24 cellular contexts compared by ENCODE assay signal in the genomic region with DNA sequence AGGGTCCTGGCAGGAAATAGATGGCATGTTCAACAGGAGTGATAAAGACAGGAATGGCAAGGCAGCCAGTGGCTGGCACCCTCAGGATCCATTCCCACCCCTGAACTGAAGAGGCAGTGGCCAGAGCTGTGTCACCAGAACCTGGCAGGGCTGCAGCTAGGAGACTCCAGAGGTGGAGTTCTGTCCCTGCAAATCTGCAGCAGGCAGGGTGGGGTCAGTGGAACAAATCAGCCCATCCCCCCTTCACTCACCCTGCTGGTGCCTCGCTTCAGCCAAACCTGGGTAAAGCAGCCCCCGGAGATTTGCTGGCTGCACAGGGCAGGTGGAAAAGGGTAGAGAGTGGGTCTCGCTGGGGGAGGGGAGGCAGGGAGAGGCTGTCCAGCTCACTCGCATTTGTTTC. TPM values are rescaled to one million over a fixed set of nuclear protein-coding genes. Genes with fewer than 3 reads are reported as not detected.
DNase-seq lines count a peak whose midpoint lies in the region; ATAC-seq and TF ChIP-seq lines count a peak whose summit lies in the region.
"Had no signal": no experiment of that assay in that cellular context is flagged by ENCODE, and none has a peak within 500 bp of the region (broad histone marks: within the 10 kb centered on the region; RNA-seq: fewer than 3 reads in every experiment).

No MANE protein-coding gene starts in this region.

- intact Hi-C loops in HCT116 (cut with micrococcal nuclease) (no loop called here), spleen (cut with DNase I; ENCODE audit: low total_unique reads) (no loop called here), left lung (cut with DNase I) (no loop called here)

- no peak overlapping the region for H2AFZ ChIP-seq in HCT116 (ENCODE audit: low read depth, low read length, poor library complexity, severe bottlenecking)

- H3K4me1 ChIP-seq in CD8-positive, alpha-beta memory T cell (ENCODE audit: insufficient read depth, low read length), result peaks cover 81% of the 10 kb centered on the region
- H3K4me1 ChIP-seq in HCT116 (ENCODE audit: control insufficient read depth in 1 of 2, insufficient read depth in 2 of 2, low read length in 2 of 2) (no peaks in the 10 kb centered on the region), spleen (peaks cover 49 to 100% (median 95%) of the 10 kb centered on the region in 6 donors), left lung (peaks cover 3 to 50% of the 10 kb centered on the region in 2 donors)
- H3K4me1 ChIP-seq: sigmoid colon had no signal

- H3K4me2 ChIP-seq in HCT116 (ENCODE audit: low read length), result no peak overlapping the region

- H3K9me3 Mint-ChIP-seq in CD8-positive, alpha-beta memory T cell, result peaks cover 0 to 4% (median 0%) of the 10 kb centered on the region in 5 donors
- peaks cover 7% of the 10 kb centered on the region for H3K9me3 Mint-ChIP-seq in chondrocyte (ENCODE audit: low read depth)

- TF ChIP-seq POLR2A in HCT116 (IDR thresholded peaks at IDR 0.05; ENCODE audit: borderline replicate concordance, extremely low read depth, insufficient read depth, insufficient read length), result no peak
- no peak for TF ChIP-seq POLR2A in spleen (IDR thresholded peaks at IDR 0.05)

- TF ChIP-seq RAD21 in HCT116 (IDR thresholded peaks at IDR 0.05; ENCODE audit: low read depth), result no peak

- H3K27ac Mint-ChIP-seq in CD8-positive, alpha-beta memory T cell, result peak overlapping the region in 5 of 8 donors; percentile 45 to 94 (median 70)
- H3K27ac Mint-ChIP-seq in chondrocyte (ENCODE audit: unreplicated experiment), result no peak overlapping the region

- no peak overlapping the region for H3K27ac ChIP-seq in CD8-positive, alpha-beta memory T cell (ENCODE audit: low read depth, low read length)
- H3K27ac ChIP-seq in HCT116 (ENCODE audit: low read depth, low read length) (no peak overlapping the region), spleen (peak overlapping the region in 7 of 8 donors; percentile 1 to 96 (median 93)), left lung (no peak overlapping the region)
- H3K27ac ChIP-seq: breast epithelium, gastroesophageal sphincter, RWPE1, sigmoid colon, vagina had no signal

- no peak overlapping the region for H3K9ac ChIP-seq in HCT116 (ENCODE audit: low read length)

- peaks cover 12 to 38% (median 14%) of the 10 kb centered on the region in 3 donors for H3K36me3 Mint-ChIP-seq in CD8-positive, alpha-beta memory T cell
- peaks cover 4% of the 10 kb centered on the region for H3K36me3 Mint-ChIP-seq in chondrocyte (ENCODE audit: low read depth)

- H3K4me3 ChIP-seq in CD8-positive, alpha-beta memory T cell (ENCODE audit: low read length), result no peak overlapping the region
- H3K4me3 ChIP-seq in HCT116 (replicated peaks in 1 of 2; ENCODE audit: low read depth in 1 of 2, low read length in 2 of 2), result no peak overlapping the region
- H3K4me3 ChIP-seq in spleen, result no peak overlapping the region
- no peak overlapping the region for H3K4me3 ChIP-seq in left lung
- H3K4me3 ChIP-seq: breast epithelium, gastroesophageal sphincter, sigmoid colon, vagina had no signal

- H3K27me3 ChIP-seq in CD8-positive, alpha-beta memory T cell (ENCODE audit: insufficient read depth, low read length, poor library complexity, severe bottlenecking), result no peaks in the 10 kb centered on the region
- H3K27me3 ChIP-seq in HCT116 (ENCODE audit: insufficient read depth, low read length), result no peaks in the 10 kb centered on the region
- no peaks in the 10 kb centered on the region for H3K27me3 ChIP-seq in spleen (replicated peaks in 1 of 7)
- H3K27me3 ChIP-seq in left lung, result no peaks in the 10 kb centered on the region
- H3K27me3 ChIP-seq: breast epithelium, vagina had no signal

- no peaks in the 10 kb centered on the region for H3K27me3 Mint-ChIP-seq in CD8-positive, alpha-beta memory T cell
- peaks cover 22% of the 10 kb centered on the region for H3K27me3 Mint-ChIP-seq in chondrocyte (ENCODE audit: low read depth)
- H3K27me3 Mint-ChIP-seq: activated CD4-positive, alpha-beta T cell treated with anti-CD3 and anti-CD28 coated beads, Interleukin-2, amount 10 ng/mL, durations not matched to agents 7 days and 5 days had no signal

- 66 to 92% (median 81%) methylated on average over 4 of the region's 4 CpGs for WGBS in spleen, 5 donors

- no TSS peak for BruUV-seq in HCT116 (replicated peaks; lab: Mats Ljungman, UMichigan)

- no peaks in the 10 kb centered on the region for H3K9me3 ChIP-seq in CD8-positive, alpha-beta memory T cell (ENCODE audit: low read length)
- H3K9me3 ChIP-seq in HCT116 (ENCODE audit: control insufficient read depth in 1 of 2, insufficient read depth in 1 of 2, low read depth in 1 of 2, low read length in 2 of 2) (no peaks in the 10 kb centered on the region), spleen (peaks cover 0 to 9% (median 3%) of the 10 kb centered on the region in 8 donors), left lung (peaks cover 0 to 5% of the 10 kb centered on the region in 2 donors)
- H3K9me3 ChIP-seq: sigmoid colon, vagina had no signal

- RAD21 ChIA-PET in HCT116 (lab: Charles Lee; ENCODE audit: low non-redundant PET in 1 of 2, low total read pairs in 2 of 2, uncharacterized antibody in 2 of 2, unreplicated experiment in 2 of 2), result no interaction called here

- peak overlapping the region in 2 of 7 donors; percentile 7 to 42 for H3K4me3 Mint-ChIP-seq in CD8-positive, alpha-beta memory T cell
- H3K4me3 Mint-ChIP-seq in chondrocyte (ENCODE audit: unreplicated experiment), result no peak overlapping the region
- H3K4me3 Mint-ChIP-seq: activated CD4-positive, alpha-beta T cell treated with anti-CD3 and anti-CD28 coated beads, Interleukin-2, amount 10 ng/mL, durations not matched to agents 7 days and 5 days; activated T-helper 1 cell treated with anti-CD3 and anti-CD28 coated beads, Interleukin-12 subunit alpha, Interleukin-12 subunit beta, Interleukin-2, Interleukin-4 antibody, amounts not matched to agents 30 ng/mL and 10 ng/mL and 1 ng/mL, durations not matched to agents 14 hours and 24 hours and 36 hours had no signal

- no peaks in the 10 kb centered on the region for H3K79me2 ChIP-seq in HCT116 (ENCODE audit: insufficient read depth, low read length)

- H3K36me3 ChIP-seq in CD8-positive, alpha-beta memory T cell (ENCODE audit: insufficient read depth, low read length), result peaks cover 12% of the 10 kb centered on the region
- H3K36me3 ChIP-seq in HCT116 (ENCODE audit: control insufficient read depth in 1 of 2, insufficient read depth in 2 of 2, low read length in 2 of 2), result no peaks in the 10 kb centered on the region
- peaks cover 0 to 66% (median 12%) of the 10 kb centered on the region in 6 donors for H3K36me3 ChIP-seq in spleen
- peaks cover 0 to 4% of the 10 kb centered on the region in 2 donors for H3K36me3 ChIP-seq in left lung
- H3K36me3 ChIP-seq: breast epithelium, gastroesophageal sphincter, sigmoid colon, vagina had no signal

- no peaks in the 10 kb centered on the region for H4K20me1 ChIP-seq in HCT116 (ENCODE audit: insufficient read depth)

- no peak for DNase-seq in CD8-positive, alpha-beta memory T cell
- DNase-seq in HCT116 (ENCODE audit: low read depth, low spot score), result no peak
- DNase-seq in chondrocyte (ENCODE audit: low spot score), result peak; percentile 39
- peak; percentile 66 for DNase-seq in spleen
- no peak for DNase-seq in left lung
- no peak for DNase-seq in NOMO-1 (lab: John Stamatoyannopoulos, UW; ENCODE audit: unreplicated experiment in 2 of 2)
- DNase-seq in NCI-H2227 (lab: John Stamatoyannopoulos, UW; ENCODE audit: unreplicated experiment), result no peak
- DNase-seq: activated CD4-positive, alpha-beta T cell treated with anti-CD3 and anti-CD28 coated beads, Interleukin-2, amount 10 ng/mL, durations not matched to agents 7 days and 5 days; AML-193; DMS 273 treated with DMSO at 0.1 percent for 48 hours; NCI-H1436; sigmoid colon; stimulated activated CD4-positive, alpha-beta T cell treated with anti-CD3 and anti-CD28 coated beads, Interleukin-1b, Interleukin-23, amount 100 ng/mL, for 48 hours; SW 1271 had no signal

- CTCF ChIA-PET in CD8-positive, alpha-beta memory T cell (lab: Charles Lee), result interaction anchor here (1.2 to 1.9 kb wide), 2 partner anchors 9 to 12 kb away, joined by 4 to 7 read pairs; a partner anchor contains a TSS
- CTCF ChIA-PET in HCT116 (lab: Charles Lee), result no interaction called here

- no peaks in the 10 kb centered on the region for H3K9me2 ChIP-seq in HCT116 (ENCODE audit: insufficient read depth)

- peaks cover 4 to 50% (median 41%) of the 10 kb centered on the region in 3 donors for H3K4me1 Mint-ChIP-seq in CD8-positive, alpha-beta memory T cell
- no peaks in the 10 kb centered on the region for H3K4me1 Mint-ChIP-seq in chondrocyte (ENCODE audit: low read depth)

- POLR2A ChIA-PET in CD8-positive, alpha-beta memory T cell (lab: Charles Lee), result no interaction called here
- POLR2A ChIA-PET in HCT116 (lab: Charles Lee), result no interaction called here

- no peak for TF ChIP-seq CTCF in HCT116 (IDR thresholded peaks at IDR 0.05 in 2 of 3, conservative IDR thresholded peaks at IDR 0.05 in 1 of 3; ENCODE audit: borderline replicate concordance in 1 of 3, insufficient read depth in 1 of 3, low read depth in 2 of 3, low read length in 2 of 3)
- no peak for TF ChIP-seq CTCF in chondrocyte (IDR thresholded peaks at IDR 0.05)
- no peak for TF ChIP-seq CTCF in spleen (IDR thresholded peaks at IDR 0.05 in 8 of 11, conservative IDR thresholded peaks at IDR 0.05 in 3 of 11)
- TF ChIP-seq CTCF in left lung (IDR thresholded peaks at IDR 0.05), result no peak

- peak; percentile 32; the same call in 1 of the 2 replicates for ATAC-seq in HCT116
- no peak for ATAC-seq in left lung
- ATAC-seq: gastroesophageal sphincter had no signal

TF ChIP-seq in HCT116, 20 proteins besides CTCF, POLR2A, EP300 and RAD21 (continues in another document):
- no peak for TF ChIP-seq ZFX (IDR thresholded peaks at IDR 0.05)
- no peak for TF ChIP-seq SIN3A (IDR thresholded peaks at IDR 0.05; ENCODE audit: low read depth)

RNA-seq across cellular contexts. Expression of a gene that starts 12.7 kb away (rescaled TPM):
- total RNA-seq in CD8-positive, alpha-beta memory T cell, result 10 to 100 TPM; 49.3 to 51.0 TPM
- polyA plus RNA-seq in CD8-positive, alpha-beta memory T cell, result 146 TPM
- total RNA-seq in HCT116 (2021; ENCODE audit: unreplicated experiment) (1.8 TPM), chondrocyte (0.20 to 0.48 TPM (median 0.21 TPM) in 3 replicates), spleen (100 to 1,000 TPM; 172 to 246 (median 186) TPM), left lung (10 to 100 TPM; 15.3 to 40.5 TPM)
- polyA plus RNA-seq in HCT116 (2012), result 1.3 and 1.6 TPM in 2 replicates
- polyA plus RNA-seq in spleen, result 10 to 100 TPM; 71.1 to 97.8 (median 97.4) TPM

RNA-seq across cellular contexts. Expression of a gene that starts 40.4 kb away (rescaled TPM):
- total RNA-seq in CD8-positive, alpha-beta memory T cell, result not detected
- not detected for polyA plus RNA-seq in CD8-positive, alpha-beta memory T cell
- not detected for total RNA-seq in HCT116 (2021; ENCODE audit: unreplicated experiment)
- not detected in 2 replicates for polyA plus RNA-seq in HCT116 (2012)
- total RNA-seq in chondrocyte, result not detected in 3 replicates
- total RNA-seq in spleen, result not detected
- not detected for polyA plus RNA-seq in spleen
- not detected for total RNA-seq in left lung
- total RNA-seq: activated CD4-positive, alpha-beta T cell treated with anti-CD3 and anti-CD28 coated beads, Interleukin-2, amount 10 ng/mL, durations not matched to agents 7 days and 5 days; activated T-helper 1 cell treated with anti-CD3 and anti-CD28 coated beads, Interleukin-12 subunit alpha, Interleukin-12 subunit beta, Interleukin-2, Interleukin-4 antibody, amounts not matched to agents 30 ng/mL and 10 ng/mL and 1 ng/mL, durations not matched to agents 14 hours and 24 hours and 36 hours; breast epithelium; dermis microvascular lymphatic vessel endothelial cell; gastroesophageal sphincter; MCF 10A; osteocyte; sigmoid colon; vagina had no signal
- polyA plus RNA-seq: adipose tissue, esophagus, sigmoid colon had no signal

RNA-seq across cellular contexts. Expression of a gene that starts 59.8 kb away (rescaled TPM):
- under 1 TPM in 1 of 2 experiments, not detected in 1; 0.38 TPM for total RNA-seq in CD8-positive, alpha-beta memory T cell
- polyA plus RNA-seq in CD8-positive, alpha-beta memory T cell, result not detected
- 12.6 TPM for total RNA-seq in HCT116 (2021; ENCODE audit: unreplicated experiment)
- polyA plus RNA-seq in HCT116 (2012), result 30.7 and 34.8 TPM in 2 replicates
- 0.10 to 0.46 TPM in 2 of 3 replicates, not detected in the other for total RNA-seq in chondrocyte
- under 1 TPM in 3 of 7 donors, not detected in 4; 0.23 to 0.79 (median 0.43) TPM for total RNA-seq in spleen
- polyA plus RNA-seq in spleen, result under 1 TPM in 2 of 3 donors, not detected in 1; 0.26 to 0.45 TPM
- under 1 TPM; 0.26 to 0.71 TPM for total RNA-seq in left lung
- total RNA-seq: activated CD4-positive, alpha-beta T cell treated with anti-CD3 and anti-CD28 coated beads, Interleukin-2, amount 10 ng/mL, durations not matched to agents 7 days and 5 days had no signal

Comparison
In these comparisons a context has a peak if more than half of its experiments do, and no peak if none do; other contexts are left out.
1. DNase-seq: peak in chondrocyte (single experiment) and spleen (single experiment); none in CD8-positive, alpha-beta memory T cell (0 of 5), HCT116 (single experiment), left lung (0 of 2), NOMO-1 (0 of 2) and NCI-H2227 (single experiment).
2. H3K27ac ChIP-seq: peak in spleen (7 of 8); none in CD8-positive, alpha-beta memory T cell (single experiment), HCT116 (single experiment) and left lung (0 of 2).